Comparison of ENCODE assay signal across 1 cellular context in genomic region chr3:23601020-23601822, GRCh38.
TF ChIP-seq lines count a peak whose summit lies in the region.

No MANE protein-coding gene starts in this region.

TF ChIP-seq in endothelial cell of umbilical vein, 7 proteins besides CTCF, POLR2A, EP300 and RAD21 (continued from another document):
- no peak for TF ChIP-seq FOS (IDR thresholded peaks at IDR 0.05; ENCODE audit: borderline replicate concordance, insufficient read depth, low read length)
- TF ChIP-seq MYC (IDR thresholded peaks at IDR 0.05; ENCODE audit: low read depth, low read length): no peak
- no peak for TF ChIP-seq GATA2 (IDR thresholded peaks at IDR 0.05; ENCODE audit: insufficient read depth, insufficient read length, low read depth, low read length)
TF ChIP-seq in endothelial cell of umbilical vein: peak in this region for 0.
